Comparison of ENCODE assay signal across 9 cellular contexts in genomic region chr2:28951910-28952805, GRCh38. TPM values are rescaled to one million over a fixed set of nuclear protein-coding genes. Genes with fewer than 3 reads are reported as not detected.
DNase-seq lines count a peak whose midpoint lies in the region; ATAC-seq and TF ChIP-seq lines count a peak whose summit lies in the region.
"Had no signal": no experiment of that assay in that cellular context is flagged by ENCODE, and none has a peak within 500 bp of the region (broad histone marks: within the 10 kb centered on the region; RNA-seq: fewer than 3 reads in every experiment).

No MANE protein-coding gene starts in this region.

- H3K36me3 ChIP-seq in HUES64 (ENCODE audit: insufficient read depth, low read length) (peaks cover 21% of the 10 kb centered on the region), thyroid gland (peaks cover 11 to 21% of the 10 kb centered on the region in 2 donors)

- peak; percentile 83 for ATAC-seq in left lobe of liver

- peaks cover 24% of the 10 kb centered on the region for H3K4me1 ChIP-seq in HUES64 (ENCODE audit: insufficient read depth, low read length)
- H3K4me1 ChIP-seq in thyroid gland: no peaks in the 10 kb centered on the region

- H3K27me3 ChIP-seq in HUES64 (ENCODE audit: insufficient read depth, low read length): no peaks in the 10 kb centered on the region
- no peaks in the 10 kb centered on the region for H3K27me3 ChIP-seq in thyroid gland

- H3K9me3 ChIP-seq in HUES64 (ENCODE audit: insufficient read depth, low read depth, low read length) (peaks cover 23% of the 10 kb centered on the region), thyroid gland (no peaks in the 10 kb centered on the region)

- H3K4me3 ChIP-seq in HUES64 (ENCODE audit: low read length) (no peak overlapping the region), thyroid gland (replicated peaks in 1 of 3) (no peak overlapping the region)
- H3K4me3 ChIP-seq: coronary artery had no signal

- DNase-seq in astrocyte of the hippocampus (ENCODE audit: low read depth, low spot score) (peak; percentile 20), left lobe of liver (ENCODE audit: low spot score) (peak; percentile 71), thyroid gland (no peak), NCI-H748 (lab: John Stamatoyannopoulos, UW; ENCODE audit: unreplicated experiment) (no peak), DMS153 treated with DMSO at 0.1 percent for 48 hours (lab: John Stamatoyannopoulos, UW; ENCODE audit: unreplicated experiment) (no peak), NCI-H2081 treated with DMSO at 0.1 percent for 48 hours (lab: John Stamatoyannopoulos, UW) (no peak)
- DNase-seq: activated CD4-positive, alpha-beta T cell treated with anti-CD3 and anti-CD28 coated beads, Interleukin-2, amount 10 ng/mL, durations not matched to agents 7 days and 5 days had no signal

- no peak overlapping the region for H3K9ac ChIP-seq in HUES64 (ENCODE audit: low read depth, low read length)

- intact Hi-C loops in thyroid gland (cut with DNase I): loop anchor here (10.0 kb wide), 1 partner anchor 1123 kb away; no protein-coding TSS in a partner anchor

- WGBS in HUES64: 82% methylated on average over 13 of the region's 13 CpGs
- WGBS in thyroid gland, 2 donors: 73% methylated on average over 13 of the region's 13 CpGs

- no peak for TF ChIP-seq CTCF in thyroid gland (IDR thresholded peaks at IDR 0.05)

- TF ChIP-seq POLR2A in thyroid gland (IDR thresholded peaks at IDR 0.05): no peak

- H3K27ac ChIP-seq in HUES64 (ENCODE audit: low read depth, low read length) (peak overlapping the region; percentile 24; the same call in 1 of the 2 replicates), thyroid gland (peak overlapping the region in 2 of 3 donors; percentile 15 to 46)

RNA-seq across cellular contexts. Expression of gene TOGARAM2, which starts 28.9 kb away (rescaled TPM):
- polyA plus RNA-seq in HUES64 (2013, experiment 1 of 2): 0.30 TPM
- under 0.01 TPM for polyA plus RNA-seq in HUES64 (2013, experiment 2 of 2)
- 0.78 TPM for total RNA-seq in left lobe of liver
- total RNA-seq in thyroid gland: under 1 TPM; under 0.01 to 0.78 (median 0.35) TPM

RNA-seq across cellular contexts. Expression of gene WDR43, which starts 57.7 kb away (rescaled TPM):
- polyA plus RNA-seq in HUES64 (2013, experiment 1 of 2): 71.0 TPM
- polyA plus RNA-seq in HUES64 (2013, experiment 2 of 2): 60.7 TPM
- 17.5 TPM for total RNA-seq in left lobe of liver
- 10 to 100 TPM; 25.3 to 43.7 (median 30.4) TPM for total RNA-seq in thyroid gland

Comparison
In these comparisons a context has a peak if more than half of its experiments do, and no peak if none do; other contexts are left out.
1. DNase-seq: peak in astrocyte of the hippocampus (single experiment) and left lobe of liver (single experiment); none in thyroid gland (0 of 2), NCI-H748 (single experiment), DMS153 treated with DMSO at 0.1 percent for 48 hours (single experiment) and NCI-H2081 treated with DMSO at 0.1 percent for 48 hours (single experiment).